In genomic region chr9:104091028-104091590, GRCh38 we compare ENCODE assay signal across 11 cellular contexts. TPM values are rescaled to one million over a fixed set of nuclear protein-coding genes. Genes with fewer than 3 reads are reported as not detected.
DNase-seq lines count a peak whose midpoint lies in the region; ATAC-seq, FAIRE-seq and TF ChIP-seq lines count a peak whose summit lies in the region.
"Had no signal": no experiment of that assay in that cellular context is flagged by ENCODE, and none has a peak within 500 bp of the region (broad histone marks: within the 10 kb centered on the region; RNA-seq: fewer than 3 reads in every experiment).

No MANE protein-coding gene starts in this region.

- H3F3A ChIP-seq in DOHH2 (ENCODE audit: control insufficient read depth, insufficient read depth) = no peaks in the 10 kb centered on the region

- H3K4me3 ChIP-seq in DOHH2 (ENCODE audit: low read length) (peak overlapping the region; percentile 97), astrocyte (ENCODE audit: insufficient read depth, low read depth, low read length) (no peak overlapping the region)
- H3K4me3 ChIP-seq: HAP-1 had no signal

- DNase-seq in NCI-H1105 treated with DMSO at 0.1 percent for 48 hours (lab: John Stamatoyannopoulos, UW) = peak; percentile 66
- no peak for DNase-seq in astrocyte (ENCODE audit: low read depth)
- no peak for DNase-seq in frontal cortex (ENCODE audit: low spot score in 2 of 2)
- DNase-seq in AG08395 (ENCODE audit: low spot score) = no peak
- DNase-seq: DMS 273 treated with DMSO at 0.1 percent for 48 hours had no signal

- no peaks in the 10 kb centered on the region for H3K9me3 ChIP-seq in DOHH2 (ENCODE audit: control insufficient read depth, insufficient read depth, low read length)
- no peaks in the 10 kb centered on the region for H3K9me3 ChIP-seq in astrocyte (ENCODE audit: insufficient read depth, low read depth, low read length)
- H3K9me3 ChIP-seq: HAP-1 had no signal

- ATAC-seq in HG03342 (IDR thresholded peaks at IDR 0.05; ENCODE audit: unreplicated experiment) (no peak), GM19351 (IDR thresholded peaks at IDR 0.05; ENCODE audit: unreplicated experiment) (no peak)

- H3K4me2 ChIP-seq in DOHH2 (ENCODE audit: low read length) (peak overlapping the region; percentile 89), astrocyte (ENCODE audit: low read length) (peak overlapping the region; percentile 32)

- H3K27me3 ChIP-seq in DOHH2 (ENCODE audit: control insufficient read depth, low read length) = no peaks in the 10 kb centered on the region
- H3K27me3 ChIP-seq in astrocyte (ENCODE audit: insufficient read depth, low read length) = no peaks in the 10 kb centered on the region

- H3K79me2 ChIP-seq in DOHH2 (ENCODE audit: control insufficient read depth, low read length) (peaks cover 53% of the 10 kb centered on the region), astrocyte (ENCODE audit: insufficient read depth, low read length) (peaks cover 16% of the 10 kb centered on the region)

- H3K4me1 Mint-ChIP-seq in astrocyte (ENCODE audit: low read depth, unreplicated experiment) (peaks cover 6% of the 10 kb centered on the region), nephron (peaks cover 49% of the 10 kb centered on the region)

- H3K9me3 Mint-ChIP-seq in astrocyte (ENCODE audit: unreplicated experiment) (no peaks in the 10 kb centered on the region), nephron (no peaks in the 10 kb centered on the region)

- H2AFZ ChIP-seq in astrocyte (ENCODE audit: low read depth, low read length) = no peak overlapping the region

- H3K9me2 ChIP-seq in DOHH2 (replicated peaks; ENCODE audit: control insufficient read depth, low read length) = no peaks in the 10 kb centered on the region

- peaks cover 48% of the 10 kb centered on the region for H3K4me1 ChIP-seq in DOHH2 (ENCODE audit: control insufficient read depth, low read length)
- H3K4me1 ChIP-seq in astrocyte (ENCODE audit: insufficient read depth, low read length) = peaks cover 9% of the 10 kb centered on the region

- no peak overlapping the region for H3K27ac Mint-ChIP-seq in astrocyte (ENCODE audit: unreplicated experiment)
- peak overlapping the region; percentile 100 for H3K27ac Mint-ChIP-seq in nephron

- FAIRE-seq in astrocyte (lab: Jason Lieb, UNC) (no peak), frontal cortex (lab: Jason Lieb, UNC) (no peak)
- FAIRE-seq: GM18507 had no signal

- no peaks in the 10 kb centered on the region for H4K20me1 ChIP-seq in DOHH2 (ENCODE audit: control insufficient read depth, insufficient read depth, low read depth, low read length)
- H4K20me1 ChIP-seq in astrocyte (ENCODE audit: insufficient read depth, low read length) = no peaks in the 10 kb centered on the region

- H3K27me3 Mint-ChIP-seq in astrocyte (ENCODE audit: low read depth, unreplicated experiment) = peaks cover 5% of the 10 kb centered on the region
- H3K27me3 Mint-ChIP-seq in nephron (ENCODE audit: low read depth) = no peaks in the 10 kb centered on the region

- H3K36me3 ChIP-seq in DOHH2 (ENCODE audit: control insufficient read depth, low read length) = peaks cover 24% of the 10 kb centered on the region
- no peaks in the 10 kb centered on the region for H3K36me3 ChIP-seq in astrocyte (ENCODE audit: insufficient read depth, low read length)

- TF ChIP-seq CTCF in DOHH2 (IDR thresholded peaks at IDR 0.05; ENCODE audit: low read depth, low read length, poor library complexity, severe bottlenecking) (no peak), astrocyte (IDR thresholded peaks at IDR 0.05; ENCODE audit: insufficient read depth, low read depth, low read length) (no peak), nephron (IDR thresholded peaks at IDR 0.05; ENCODE audit: unreplicated experiment in 3 of 3) (no peak)

- H3K27ac ChIP-seq in DOHH2 (ENCODE audit: low read depth, low read length) (peak overlapping the region; percentile 90), astrocyte (ENCODE audit: low read depth, low read length) (no peak overlapping the region)

- H3K4me3 Mint-ChIP-seq in astrocyte (ENCODE audit: unreplicated experiment) = no peak overlapping the region
- H3K4me3 Mint-ChIP-seq in nephron = peak overlapping the region; percentile 68 to 99 (median 99)

- no peak overlapping the region for H3K9ac ChIP-seq in astrocyte (ENCODE audit: low read length)

- H3K36me3 Mint-ChIP-seq in astrocyte (ENCODE audit: low read depth, unreplicated experiment) = no peaks in the 10 kb centered on the region
- no peaks in the 10 kb centered on the region for H3K36me3 Mint-ChIP-seq in nephron (ENCODE audit: low read depth)

RNA-seq across cellular contexts. Expression of gene SMC2, which starts 3.0 kb away (rescaled TPM):
- total RNA-seq in astrocyte (9.4 and 9.8 TPM in 2 replicates), frontal cortex (26.1 TPM)
